ENCODE assay signal across 1 cellular context in genomic region chr11:65422633-65423515, GRCh38.
TF ChIP-seq lines count a peak whose summit lies in the region.

TSS of gene NEAT1 (plus strand) at chr11:65422798.

TF ChIP-seq in WTC11, 78 proteins besides CTCF, POLR2A, EP300 and RAD21 (continued from another document):
- no peak; the same call in 1 of the 2 replicates for TF ChIP-seq FOXP4 (CRISPR knock-in tag; IDR thresholded peaks at IDR 0.05)
- no peak for TF ChIP-seq TCF7 (CRISPR knock-in tag; IDR thresholded peaks at IDR 0.05; ENCODE audit: low read depth)
- no peak for TF ChIP-seq CBFB (CRISPR knock-in tag; IDR thresholded peaks at IDR 0.05; ENCODE audit: low read depth)
- TF ChIP-seq EMX1 (CRISPR knock-in tag; IDR thresholded peaks at IDR 0.05), result peak; percentile 80; the same call in 1 of the 2 replicates
- no peak for TF ChIP-seq JAZF1 (CRISPR knock-in tag; IDR thresholded peaks at IDR 0.05)
- 0 out of 2 replicates have a peak, but pooled peaks have one; percentile 6 for TF ChIP-seq ETV6 (CRISPR knock-in tag; IDR thresholded peaks at IDR 0.05)
- peak; percentile 70 for TF ChIP-seq SOX15 (CRISPR knock-in tag; IDR thresholded peaks at IDR 0.05)
- 0 out of 2 replicates have a peak, but pooled peaks have one; percentile 15 for TF ChIP-seq SMAD4 (CRISPR knock-in tag; IDR thresholded peaks at IDR 0.05)
- no peak; the same call in 1 of the 2 replicates for TF ChIP-seq ARID4B (CRISPR knock-in tag; IDR thresholded peaks at IDR 0.05; ENCODE audit: borderline replicate concordance)
- TF ChIP-seq ZNF416 (CRISPR knock-in tag; IDR thresholded peaks at IDR 0.05), result peak; percentile 83
- TF ChIP-seq MYBL2 (CRISPR knock-in tag; IDR thresholded peaks at IDR 0.05), result no peak
- TF ChIP-seq ZNF425 (CRISPR knock-in tag; conservative IDR thresholded peaks at IDR 0.05), result 0 out of 2 replicates have a peak, but pooled peaks have one; percentile 47
- TF ChIP-seq ZNF671 (CRISPR knock-in tag; IDR thresholded peaks at IDR 0.05), result peak; percentile 84; the same call in 1 of the 2 replicates
- no peak for TF ChIP-seq FOXP1 (CRISPR knock-in tag; IDR thresholded peaks at IDR 0.05; ENCODE audit: borderline replicate concordance)
- TF ChIP-seq OVOL2 (CRISPR knock-in tag; IDR thresholded peaks at IDR 0.05; ENCODE audit: borderline replicate concordance), result peak; percentile 78; the same call in 1 of the 2 replicates
- no peak for TF ChIP-seq CREB1 (CRISPR knock-in tag; IDR thresholded peaks at IDR 0.05)
- 0 out of 2 replicates have a peak, but pooled peaks have one; percentile 58 for TF ChIP-seq ZNF232 (CRISPR knock-in tag; IDR thresholded peaks at IDR 0.05)
- no peak for TF ChIP-seq GRHL2 (CRISPR knock-in tag; IDR thresholded peaks at IDR 0.05; ENCODE audit: insufficient replicate concordance, severe bottlenecking)
- no peak for TF ChIP-seq ZNF219 (CRISPR knock-in tag; IDR thresholded peaks at IDR 0.05; ENCODE audit: borderline replicate concordance)
- TF ChIP-seq ZNF138 (CRISPR knock-in tag; conservative IDR thresholded peaks at IDR 0.05), result no peak
